In the genomic region with DNA sequence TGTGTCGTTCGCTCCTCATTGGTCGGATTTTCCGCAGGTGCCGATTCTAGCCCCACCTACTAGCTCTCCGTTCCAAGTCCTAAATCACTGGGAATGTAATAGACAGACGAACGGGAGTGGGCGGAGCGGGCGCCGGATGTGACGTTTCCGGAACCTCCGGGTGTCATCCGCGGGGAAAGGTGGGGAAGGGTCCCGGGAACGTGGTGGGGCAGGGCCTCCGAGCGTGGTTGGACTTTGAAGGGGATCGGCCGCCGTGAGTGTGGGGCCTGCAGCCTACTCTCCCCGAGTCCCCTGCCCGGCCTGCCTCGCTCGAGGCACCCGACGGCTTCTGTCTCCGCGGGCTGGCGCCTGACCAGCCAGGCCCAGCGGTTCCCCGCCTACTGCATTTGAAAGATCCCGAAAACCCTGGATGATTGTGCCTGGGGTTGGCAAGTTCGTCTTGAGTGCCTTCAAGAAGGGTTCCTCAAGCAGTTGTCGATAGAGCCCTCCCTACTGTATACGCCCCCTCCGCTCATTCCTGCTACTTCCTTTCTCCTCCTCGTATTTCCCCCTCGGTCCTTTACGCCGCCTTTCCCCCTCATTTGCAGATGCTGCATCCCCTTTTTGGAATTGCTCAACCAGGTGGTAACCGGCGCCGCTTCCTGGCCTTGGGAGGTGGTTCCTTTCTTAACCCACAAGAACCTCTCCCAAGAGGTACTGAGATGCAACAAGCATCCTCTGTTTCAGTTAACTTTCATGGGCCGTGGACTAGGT, we compare ENCODE assay signal across 8 cellular contexts. TPM values are rescaled to one million over a fixed set of nuclear protein-coding genes. Genes with fewer than 3 reads are reported as not detected.
DNase-seq lines count a peak whose midpoint lies in the region; ATAC-seq and TF ChIP-seq lines count a peak whose summit lies in the region.

TSS of gene STAMBP (plus strand) at position 144 of the 753 bp plus-strand sequence. CDS start 1,896 bp downstream, outside the sequence.

- no peaks in the 10 kb centered on the region for H3K27me3 Mint-ChIP-seq in neural progenitor cell (ENCODE audit: insufficient read depth, low read depth)

- H3K79me2 ChIP-seq in neural progenitor cell (ENCODE audit: low read depth): peaks cover 33% of the 10 kb centered on the region

- H3K27ac ChIP-seq in foreskin keratinocyte (peak within 1 kb of the TSS; percentile 83), neural progenitor cell (peak within 1 kb of the TSS; percentile 81)

- POLR2A ChIA-PET in HEK293T (lab: Yijun Ruan, JAX): interaction anchor here (0.6 to 1.3 kb wide), 17 partner anchors 10 to 363 kb away, joined by 3 to 7 read pairs (median 4); partner anchors contain the start of genes MOB1A and TPRKB

- H3K4me1 Mint-ChIP-seq in neural progenitor cell: peaks cover 21% of the 10 kb centered on the region

- peak within 1 kb of the TSS; percentile 93 for H2AFZ ChIP-seq in neural progenitor cell (replicated peaks)

- H3K4me1 ChIP-seq in foreskin keratinocyte: peaks cover 20% of the 10 kb centered on the region
- peaks cover 9% of the 10 kb centered on the region for H3K4me1 ChIP-seq in neural progenitor cell

- no peaks in the 10 kb centered on the region for H3K36me3 ChIP-seq in neural progenitor cell

- H3K9me3 Mint-ChIP-seq in neural progenitor cell: no peaks in the 10 kb centered on the region

- in situ Hi-C loops in SK-MEL-5 (cut with HindIII; ENCODE audit: low pct_unique_long_range_greater_than_20kb, low sequenced_read_pairs): no loop called here

- peak within 1 kb of the TSS; percentile 86 for H3K4me2 ChIP-seq in neural progenitor cell

- H3K9ac ChIP-seq in neural progenitor cell: peak within 1 kb of the TSS; percentile 60

- H3K4me3 Mint-ChIP-seq in neural progenitor cell: peak within 1 kb of the TSS; percentile 95

- H3K27ac Mint-ChIP-seq in neural progenitor cell: peak within 1 kb of the TSS; percentile 7

- H3K4me3 ChIP-seq in neural progenitor cell: peak within 1 kb of the TSS; percentile 68

- H3K36me3 Mint-ChIP-seq in neural progenitor cell: peaks cover 8% of the 10 kb centered on the region

- peak; percentile 74 for ATAC-seq in foreskin keratinocyte

- H3K27me3 ChIP-seq in foreskin keratinocyte: no peaks in the 10 kb centered on the region
- peaks cover 35% of the 10 kb centered on the region for H3K27me3 ChIP-seq in neural progenitor cell

- DNase-seq in GF-D8 (lab: John Stamatoyannopoulos, UW) (peak; percentile 88), HEK293T (ENCODE audit: extremely low spot score) (peak; percentile 94), MV-4-11 (lab: John Stamatoyannopoulos, UW) (peak; percentile 97), SK-MEL-5 (ENCODE audit: low read depth, low spot score) (peak; percentile 99), foreskin keratinocyte (peak; percentile 83 to 92), neural progenitor cell (ENCODE audit: low spot score) (peak; percentile 97), stromal cell of bone marrow (ENCODE audit: low read depth) (peak; percentile 96)
- peak; percentile 88 for DNase-seq in activated naive CD4-positive, alpha-beta T cell treated with Interleukin-2 at 50 U/mL for 16 hours

- peaks cover 10% of the 10 kb centered on the region for H3F3A ChIP-seq in neural progenitor cell (ENCODE audit: low read depth)

- H4K20me1 ChIP-seq in neural progenitor cell (ENCODE audit: low read depth): no peaks in the 10 kb centered on the region

- TF ChIP-seq CTCF in foreskin keratinocyte (conservative IDR thresholded peaks at IDR 0.05) (no peak), neural progenitor cell (IDR thresholded peaks at IDR 0.05) (no peak)

- CTCF ChIA-PET in HEK293T (lab: Yijun Ruan, JAX): interaction anchor here (0.7 to 1.0 kb wide), 3 partner anchors 92 to 322 kb away, joined by 3 to 5 read pairs (median 3); no protein-coding TSS in a partner anchor

- H3K9me3 ChIP-seq in neural progenitor cell (ENCODE audit: low read depth): no peaks in the 10 kb centered on the region

TF ChIP-seq in HEK293T, 16 proteins besides CTCF, POLR2A, EP300 and RAD21:
- TF ChIP-seq, protein P1, sequence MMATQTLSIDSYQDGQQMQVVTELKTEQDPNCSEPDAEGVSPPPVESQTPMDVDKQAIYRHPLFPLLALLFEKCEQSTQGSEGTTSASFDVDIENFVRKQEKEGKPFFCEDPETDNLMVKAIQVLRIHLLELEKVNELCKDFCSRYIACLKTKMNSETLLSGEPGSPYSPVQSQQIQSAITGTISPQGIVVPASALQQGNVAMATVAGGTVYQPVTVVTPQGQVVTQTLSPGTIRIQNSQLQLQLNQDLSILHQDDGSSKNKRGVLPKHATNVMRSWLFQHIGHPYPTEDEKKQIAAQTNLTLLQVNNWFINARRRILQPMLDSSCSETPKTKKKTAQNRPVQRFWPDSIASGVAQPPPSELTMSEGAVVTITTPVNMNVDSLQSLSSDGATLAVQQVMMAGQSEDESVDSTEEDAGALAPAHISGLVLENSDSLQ (IDR thresholded peaks at IDR 0.05): peak; percentile 97
- TF ChIP-seq L3MBTL2 (conservative IDR thresholded peaks at IDR 0.05) (peak; percentile 82), TARDBP (IDR thresholded peaks at IDR 0.05) (no peak), BHLHE40 (IDR thresholded peaks at IDR 0.05; ENCODE audit: borderline replicate concordance) (no peak), FOXM1 (IDR thresholded peaks at IDR 0.05; ENCODE audit: borderline replicate concordance) (no peak), SP1 (IDR thresholded peaks at IDR 0.05) (no peak), ARNT (IDR thresholded peaks at IDR 0.05) (no peak)

RNA-seq across cellular contexts. Expression of gene STAMBP, which starts in this region (rescaled TPM):
- 86.6 and 91.4 TPM in 2 replicates for total RNA-seq in SK-MEL-5 (2014; rRNA removed; shearing (Covaris generic))
- 56.6 and 61.1 TPM in 2 replicates for polyA plus RNA-seq in SK-MEL-5 (2015; cell fraction: cytosol; rRNA removed)
- polyA plus RNA-seq in SK-MEL-5 (2015; cell fraction: nucleus; rRNA removed): 91.3 and 122 TPM in 2 replicates
- total RNA-seq in foreskin keratinocyte (68.5 and 72.9 TPM in 2 replicates), neural progenitor cell (ENCODE audit: low replicate concordance) (34.0 and 77.3 TPM in 2 replicates)
- 59.5 and 64.0 TPM in 2 replicates for polyA plus RNA-seq in foreskin keratinocyte

Comparison
In these comparisons a context has a peak if more than half of its experiments do, and no peak if none do; other contexts are left out.
1. Peak in every context shown above with its lines: DNase-seq, ATAC-seq, H3K4me3 ChIP-seq and H3K27ac ChIP-seq.